ENCODE assay signal across 19 cellular contexts in the genomic region with DNA sequence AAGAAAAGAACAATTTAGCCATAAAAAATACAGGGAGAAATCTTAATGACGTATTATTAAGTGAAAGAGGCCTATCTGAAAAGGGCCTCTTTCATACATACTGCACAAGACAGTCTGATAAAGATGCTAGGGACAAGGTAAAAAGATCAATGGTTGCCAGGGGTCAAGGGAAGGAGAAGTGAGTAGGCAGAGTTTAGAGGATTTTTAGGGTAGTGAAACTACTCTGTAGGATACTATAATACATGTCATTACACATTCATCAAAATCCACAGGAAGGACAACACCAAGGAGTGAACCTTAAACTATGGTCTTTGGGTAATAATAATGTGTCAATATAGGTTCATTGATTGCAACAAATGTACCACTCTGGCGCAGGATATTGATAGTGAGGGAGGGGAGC.
DNase-seq lines count a peak whose midpoint lies in the region; ATAC-seq, FAIRE-seq and TF ChIP-seq lines count a peak whose summit lies in the region.
"Had no signal": no experiment of that assay in that cellular context is flagged by ENCODE, and none has a peak within 500 bp of the region (broad histone marks: within the 10 kb centered on the region; RNA-seq: fewer than 3 reads in every experiment).

No MANE protein-coding gene starts in this region.

- CTCF ChIA-PET in GM12878 (lab: Yijun Ruan, JAX): no interaction called here
- CTCF ChIA-PET in MCF 10A (lab: Yijun Ruan, JAX): interaction anchor here (0.6 kb wide), 1 partner anchor 29 kb away, joined by 3 read pairs; no protein-coding TSS in a partner anchor

- H3K4me3 Mint-ChIP-seq in MCF 10A (ENCODE audit: unreplicated experiment): no peak overlapping the region
- H3K4me3 Mint-ChIP-seq: activated CD4-positive, alpha-beta T cell treated with anti-CD3 and anti-CD28 coated beads, Interleukin-2, amount 10 ng/mL, durations not matched to agents 7 days and 5 days; activated naive CD4-positive, alpha-beta T cell treated with anti-CD3 and anti-CD28 coated beads for 36 hours; endodermal cell; naive thymus-derived CD8-positive, alpha-beta T cell had no signal

- TF ChIP-seq POLR2A in GM12878 (IDR thresholded peaks at IDR 0.05; ENCODE audit: low read depth, low read length): no peak

- POLR2A ChIA-PET in GM12878 (lab: Charles Lee) (no interaction called here), MCF 10A (lab: Yijun Ruan, JAX) (no interaction called here)

- intact Hi-C loops in GM12878 (cut with micrococcal nuclease; ENCODE audit: unreplicated experiment): no loop called here
- intact Hi-C loops in MCF 10A (cut with micrococcal nuclease): no loop called here

- no peaks in the 10 kb centered on the region for H3K36me3 Mint-ChIP-seq in MCF 10A (ENCODE audit: insufficient read depth, unreplicated experiment)

- FAIRE-seq in GM12878 (lab: Jason Lieb, UNC) (no peak), D721Med (lab: Jason Lieb, UNC) (no peak)
- FAIRE-seq: astrocyte had no signal

- H3K9me3 ChIP-seq in GM12878 (replicated peaks; ENCODE audit: control insufficient read depth, insufficient read depth, low read length): no peaks in the 10 kb centered on the region
- H3K9me3 ChIP-seq: suprapubic skin had no signal

- no peak overlapping the region for H3K4me2 ChIP-seq in GM12878 (ENCODE audit: control insufficient read depth, insufficient read depth)

- no peaks in the 10 kb centered on the region for H3K4me1 Mint-ChIP-seq in MCF 10A (ENCODE audit: insufficient read depth, unreplicated experiment)
- H3K4me1 Mint-ChIP-seq: activated CD4-positive, alpha-beta T cell treated with anti-CD3 and anti-CD28 coated beads, Interleukin-2, amount 10 ng/mL, durations not matched to agents 7 days and 5 days; endodermal cell; naive thymus-derived CD8-positive, alpha-beta T cell had no signal

- DNase-seq in GM12878 (ENCODE audit: low read depth, low spot score) (no peak), NCI-H2227 (lab: John Stamatoyannopoulos, UW; ENCODE audit: unreplicated experiment) (no peak), MCF 10A (ENCODE audit: unreplicated experiment) (no peak), D721Med (ENCODE audit: insufficient read length, low spot score) (no peak), left lobe of liver (ENCODE audit: low spot score) (no peak)
- DNase-seq: activated CD4-positive, alpha-beta T cell treated with anti-CD3 and anti-CD28 coated beads, Interleukin-2, amount 10 ng/mL, durations not matched to agents 7 days and 5 days; activated naive CD4-positive, alpha-beta T cell treated with anti-CD3 and anti-CD28 coated beads for 36 hours; endodermal cell; IMR-90; naive thymus-derived CD8-positive, alpha-beta T cell; NCI-H1048; NCI-H524 treated with DMSO at 0.1 percent for 48 hours; posterior cingulate gyrus; stimulated activated CD4-positive, alpha-beta T cell treated with anti-CD3 and anti-CD28 coated beads, Interleukin-2, amount 100 ng/mL, for 48 hours had no signal

- WGBS in GM12878 (ENCODE audit: insufficient coverage, insufficient replicate concordance, low lambda C conversion rate, missing lambda C conversion rate): 92% methylated on average over 2 of the region's 2 CpGs

- H3K4me3 ChIP-seq in GM12878: no peak overlapping the region
- H3K4me3 ChIP-seq: suprapubic skin had no signal

- in situ Hi-C loops in GM12878 (cut with MboI): no loop called here

- no peaks in the 10 kb centered on the region for H4K20me1 ChIP-seq in GM12878 (ENCODE audit: control insufficient read depth, insufficient read depth)

- TF ChIP-seq CTCF in GM12878 (IDR thresholded peaks at IDR 0.05 in 2 of 3, conservative IDR thresholded peaks at IDR 0.05 in 1 of 3; ENCODE audit: control insufficient read depth in 2 of 3, extremely low read depth in 1 of 3, insufficient read depth in 1 of 3, low read depth in 3 of 3, low read length in 3 of 3) (no peak), MCF 10A (IDR thresholded peaks at IDR 0.05; ENCODE audit: unreplicated experiment) (no peak), D721Med (IDR thresholded peaks at IDR 0.05; ENCODE audit: insufficient read depth, missing control alignments) (no peak)

- BruUV-seq in GM12878 (replicated peaks; lab: Mats Ljungman, UMichigan): no TSS peak
- BruUV-seq in MCF 10A (replicated peaks; lab: Mats Ljungman, UMichigan): no TSS peak

- TF ChIP-seq EP300 in GM12878 (IDR thresholded peaks at IDR 0.05; ENCODE audit: borderline replicate concordance in 1 of 2, control insufficient read depth in 1 of 2, low read depth in 2 of 2, low read length in 2 of 2): no peak

- H2AFZ ChIP-seq in GM12878 (ENCODE audit: control insufficient read depth, low read depth, low read length): no peak overlapping the region

- H3K79me2 ChIP-seq in GM12878 (ENCODE audit: control insufficient read depth, insufficient read depth, low read length): no peaks in the 10 kb centered on the region

- ATAC-seq in GM18861 (IDR thresholded peaks at IDR 0.05; ENCODE audit: unreplicated experiment) (peak; percentile 73), GM21786 (IDR thresholded peaks at IDR 0.05; ENCODE audit: unreplicated experiment) (peak; percentile 69), HG03342 (IDR thresholded peaks at IDR 0.05; ENCODE audit: unreplicated experiment) (peak; percentile 67), GM12878 (peak; percentile 84), left lobe of liver (no peak)
- ATAC-seq: naive thymus-derived CD8-positive, alpha-beta T cell had no signal

- no peak overlapping the region for H3K27ac Mint-ChIP-seq in MCF 10A (ENCODE audit: low read depth, unreplicated experiment)
- H3K27ac Mint-ChIP-seq: activated CD4-positive, alpha-beta T cell treated with anti-CD3 and anti-CD28 coated beads, Interleukin-2, amount 10 ng/mL, durations not matched to agents 7 days and 5 days; activated naive CD4-positive, alpha-beta T cell treated with anti-CD3 and anti-CD28 coated beads for 36 hours; endodermal cell; naive thymus-derived CD8-positive, alpha-beta T cell had no signal

- no peak for TF ChIP-seq RAD21 in GM12878 (IDR thresholded peaks at IDR 0.05; ENCODE audit: insufficient read depth, low read depth, low read length)

- H3K27ac ChIP-seq in GM12878 (ENCODE audit: control insufficient read depth, insufficient read depth): no peak overlapping the region
- H3K27ac ChIP-seq: suprapubic skin had no signal

- RAD21 ChIA-PET in GM12878 (lab: Charles Lee; ENCODE audit: unreplicated experiment): no interaction called here

- no peaks in the 10 kb centered on the region for H3K4me1 ChIP-seq in GM12878 (ENCODE audit: control insufficient read depth, insufficient read depth, low read length)
- H3K4me1 ChIP-seq: suprapubic skin had no signal

- H3K27me3 ChIP-seq in GM12878 (replicated peaks in 1 of 2; ENCODE audit: control insufficient read depth in 2 of 2, insufficient read depth in 2 of 2, low read length in 1 of 2): no peaks in the 10 kb centered on the region
- H3K27me3 ChIP-seq: suprapubic skin had no signal

- H3K36me3 ChIP-seq in GM12878 (ENCODE audit: control insufficient read depth in 2 of 2, insufficient read depth in 2 of 2, low read length in 1 of 2): no peaks in the 10 kb centered on the region
- H3K36me3 ChIP-seq: suprapubic skin had no signal

- no peaks in the 10 kb centered on the region for H3K27me3 Mint-ChIP-seq in MCF 10A (ENCODE audit: insufficient read depth, unreplicated experiment)
- H3K27me3 Mint-ChIP-seq: activated CD4-positive, alpha-beta T cell treated with anti-CD3 and anti-CD28 coated beads, Interleukin-2, amount 10 ng/mL, durations not matched to agents 7 days and 5 days; naive thymus-derived CD8-positive, alpha-beta T cell had no signal

- H3K9me3 Mint-ChIP-seq in MCF 10A (ENCODE audit: unreplicated experiment): no peaks in the 10 kb centered on the region
- H3K9me3 Mint-ChIP-seq: activated CD4-positive, alpha-beta T cell treated with anti-CD3 and anti-CD28 coated beads, Interleukin-2, amount 10 ng/mL, durations not matched to agents 7 days and 5 days; activated naive CD4-positive, alpha-beta T cell treated with anti-CD3 and anti-CD28 coated beads for 36 hours; endodermal cell had no signal

- no peak overlapping the region for H3K9ac ChIP-seq in GM12878 (ENCODE audit: control insufficient read depth, insufficient read depth, low read length)

- SMC1A ChIA-PET in GM12878 (lab: Charles Lee; ENCODE audit: uncharacterized antibody, unreplicated experiment): no interaction called here

TF ChIP-seq in GM12878, 131 proteins besides CTCF, POLR2A, EP300 and RAD21:
- TF ChIP-seq SPI1 (IDR thresholded peaks at IDR 0.05; ENCODE audit: borderline replicate concordance, insufficient read depth, low read depth, low read length) (peak; percentile 68), PBX3 (IDR thresholded peaks at IDR 0.05; ENCODE audit: insufficient replicate concordance, low read depth, low read length) (no peak)
TF ChIP-seq in GM12878: peak in this region for 1.
